Comparison of ENCODE assay signal across 1 cellular context in genomic region chr15:90530250-90531051, GRCh38.
TF ChIP-seq lines count a peak whose summit lies in the region.

No MANE protein-coding gene starts in this region.

TF ChIP-seq in GM23338, 12 proteins besides CTCF, POLR2A, EP300 and RAD21 (continued from another document):
- no peak for TF ChIP-seq REST (IDR thresholded peaks at IDR 0.05; ENCODE audit: unreplicated experiment)
